ENCODE assay signal across 8 cellular contexts in the genomic region with DNA sequence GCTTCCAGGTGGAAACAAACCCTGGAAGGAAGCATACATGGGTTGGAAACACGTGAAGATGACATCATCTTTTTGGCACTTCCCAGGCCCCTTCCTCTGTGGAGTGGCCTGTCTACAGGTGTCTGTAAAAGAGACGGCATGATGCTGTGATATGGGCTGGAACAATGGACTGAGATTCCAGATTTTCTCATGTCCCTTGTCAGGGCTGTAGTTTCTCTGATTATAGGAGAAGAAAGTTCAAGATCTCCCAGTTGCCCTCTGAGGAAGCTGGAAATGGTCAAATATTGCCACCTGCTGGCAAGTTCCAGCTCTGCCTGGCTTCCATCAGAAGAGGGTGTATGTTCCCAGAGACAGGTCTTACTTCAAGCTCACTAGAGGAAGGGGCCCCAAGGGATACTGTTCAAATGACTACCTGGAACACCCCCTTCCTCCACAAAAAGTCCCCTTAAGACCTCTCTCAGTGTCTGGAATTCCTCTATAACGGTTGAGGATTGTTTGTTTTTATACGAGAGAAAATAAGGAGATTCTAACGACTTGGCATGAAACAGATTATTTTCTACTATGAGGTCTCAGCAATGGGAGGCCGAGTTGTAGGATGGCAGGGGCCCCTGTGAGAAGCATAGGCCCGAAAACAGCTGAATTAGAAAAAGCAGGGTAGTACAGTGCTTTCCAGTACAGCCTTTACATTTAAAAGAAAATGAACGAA. TPM values are rescaled to one million over a fixed set of nuclear protein-coding genes. Genes with fewer than 3 reads are reported as not detected.
DNase-seq lines count a peak whose midpoint lies in the region; ATAC-seq lines count a peak whose summit lies in the region.

No MANE protein-coding gene starts in this region.

- no peaks in the 10 kb centered on the region for H4K20me1 ChIP-seq in Karpas-422 (ENCODE audit: insufficient read depth, low read depth, low read length)

- H3K9me3 ChIP-seq in Karpas-422 (ENCODE audit: low read length) (no peaks in the 10 kb centered on the region), SJCRH30 (replicated peaks) (no peaks in the 10 kb centered on the region), aorta (ENCODE audit: control insufficient read depth, low read length) (no peaks in the 10 kb centered on the region)

- no peak overlapping the region for H2AFZ ChIP-seq in Karpas-422 (ENCODE audit: low read length)

- intact Hi-C loops in aorta (cut with DNase I) = loop anchor here (1.0 to 10.0 kb wide), 5 partner anchors 38 to 158 kb away; no protein-coding TSS in a partner anchor

- WGBS in aorta, 2 donors = 30 to 31% methylated on average over 8 of the region's 8 CpGs

- no peaks in the 10 kb centered on the region for H3K36me3 ChIP-seq in Karpas-422 (ENCODE audit: insufficient read depth, low read length)
- H3K36me3 ChIP-seq in SJCRH30 = no peaks in the 10 kb centered on the region
- no peaks in the 10 kb centered on the region for H3K36me3 ChIP-seq in aorta (ENCODE audit: control insufficient read depth in 1 of 2, insufficient read depth in 2 of 2, low read length in 1 of 2)

- H3K4me3 ChIP-seq in Karpas-422 (ENCODE audit: low read length) = no peak overlapping the region
- no peak overlapping the region for H3K4me3 ChIP-seq in SJCRH30
- no peak overlapping the region for H3K4me3 ChIP-seq in aorta (ENCODE audit: low read length in 2 of 2)

- DNase-seq in ELR (ENCODE audit: low read depth) = peak; percentile 79
- DNase-seq in Karpas-422 = peak; percentile 93
- DNase-seq in SJCRH30 = peak; percentile 57 to 86
- peak; percentile 85 for DNase-seq in activated naive CD4-positive, alpha-beta T cell treated with Interleukin-2 at 50 U/mL for 16 hours
- peak; percentile 71 for DNase-seq in glomerular endothelial cell (ENCODE audit: extremely low read depth, low read depth, low spot score)
- peak; percentile 84 for DNase-seq in pons (ENCODE audit: low spot score)
- peak; percentile 72 to 85 for DNase-seq in aorta

- no peaks in the 10 kb centered on the region for H3K27me3 ChIP-seq in Karpas-422 (ENCODE audit: low read length)
- no peaks in the 10 kb centered on the region; the same call in 1 of the 2 replicates for H3K27me3 ChIP-seq in SJCRH30
- no peaks in the 10 kb centered on the region for H3K27me3 ChIP-seq in aorta (ENCODE audit: control insufficient read depth in 1 of 2, insufficient read depth in 2 of 2, low read length in 1 of 2)

- H3K27ac ChIP-seq in Karpas-422 (ENCODE audit: low read length) (peak overlapping the region; percentile 81), SJCRH30 (no peak overlapping the region), aorta (ENCODE audit: low read depth in 1 of 2, low read length in 2 of 2) (no peak overlapping the region)

- peaks cover 42% of the 10 kb centered on the region for H3K4me1 ChIP-seq in Karpas-422 (ENCODE audit: low read length)
- no peaks in the 10 kb centered on the region for H3K4me1 ChIP-seq in SJCRH30
- H3K4me1 ChIP-seq in aorta (ENCODE audit: control insufficient read depth in 1 of 2, insufficient read depth in 2 of 2, low read length in 2 of 2) = no peaks in the 10 kb centered on the region

- H3K4me2 ChIP-seq in Karpas-422 (ENCODE audit: low read depth, low read length, poor library complexity, severe bottlenecking) = peak overlapping the region; percentile 6

- H3K79me2 ChIP-seq in Karpas-422 (ENCODE audit: low read length) = no peaks in the 10 kb centered on the region

- H3K9ac ChIP-seq in Karpas-422 (ENCODE audit: low read length) = peak overlapping the region; percentile 6

- H3K9me2 ChIP-seq in Karpas-422 (replicated peaks; ENCODE audit: insufficient read depth, low read length) = no peaks in the 10 kb centered on the region

- peak; percentile 90 for ATAC-seq in GM21737 (IDR thresholded peaks at IDR 0.05; ENCODE audit: unreplicated experiment)
- ATAC-seq in aorta (ENCODE audit: low FRiP score) = peak; percentile 87

RNA-seq across cellular contexts. Expression of gene ANXA6, which starts 7.3 kb away (rescaled TPM):
- total RNA-seq in Karpas-422 (2014; rRNA removed; shearing (Covaris generic); ENCODE audit: low replicate concordance) = 277 and 387 TPM in 2 replicates
- total RNA-seq in SJCRH30 (2014; rRNA removed; shearing (Covaris generic)) = 385 and 408 TPM in 2 replicates
- total RNA-seq in glomerular endothelial cell (329 and 338 TPM in 2 replicates), aorta (100 to 1,000 TPM; 277 to 284 TPM)
- 100 to 1,000 TPM in 1 of 2 donors, 10 to 100 TPM in 1; 93.4 to 187 TPM for polyA plus RNA-seq in aorta

RNA-seq across cellular contexts. Expression of gene CCDC69, which starts 59.1 kb away (rescaled TPM):
- 241 and 291 TPM in 2 replicates for total RNA-seq in Karpas-422 (2014; rRNA removed; shearing (Covaris generic); ENCODE audit: low replicate concordance)
- total RNA-seq in SJCRH30 (2014; rRNA removed; shearing (Covaris generic)) = 0.08 and 0.10 TPM in 2 replicates
- total RNA-seq in glomerular endothelial cell (10.6 and 26.1 TPM in 2 replicates), aorta (10 to 100 TPM; 51.9 to 70.7 TPM)
- polyA plus RNA-seq in aorta = 10 to 100 TPM in 1 of 2 donors, 1 to 10 TPM in 1; 9.8 to 37.2 TPM

Comparison
In these comparisons a context has a peak if more than half of its experiments do, and no peak if none do; other contexts are left out.
1. RNA of gene CCDC69, which starts 59.1 kb away (total RNA-seq): 241 to 291 TPM in Karpas-422, 51.9 to 70.7 TPM in aorta and 10.6 to 26.1 TPM in glomerular endothelial cell; 0.08 to 0.10 TPM in SJCRH30; every median in the first group is over 10 times any median in the second.
2. Peak in every context shown above with its lines, with median percentiles within 50 percentile points of each other: DNase-seq.